Comparison of ENCODE assay signal across 9 cellular contexts in genomic region chr22:29912605-29913398, GRCh38. TPM values are rescaled to one million over a fixed set of nuclear protein-coding genes. Genes with fewer than 3 reads are reported as not detected.
DNase-seq lines count a peak whose midpoint lies in the region; ATAC-seq and TF ChIP-seq lines count a peak whose summit lies in the region.
"Had no signal": no experiment of that assay in that cellular context is flagged by ENCODE, and none has a peak within 500 bp of the region (broad histone marks: within the 10 kb centered on the region; RNA-seq: fewer than 3 reads in every experiment).

No MANE protein-coding gene starts in this region.

- no TSS peak for BruUV-seq in MCF 10A (replicated peaks; lab: Mats Ljungman, UMichigan)

- H3K27me3 ChIP-seq in breast epithelium = no peaks in the 10 kb centered on the region
- H3K27me3 ChIP-seq in aorta (ENCODE audit: control insufficient read depth in 1 of 2, insufficient read depth in 2 of 2, low read length in 1 of 2) = no peaks in the 10 kb centered on the region

- H3K9me3 ChIP-seq in breast epithelium = no peaks in the 10 kb centered on the region
- no peaks in the 10 kb centered on the region for H3K9me3 ChIP-seq in aorta (ENCODE audit: control insufficient read depth, low read length)

- TF ChIP-seq POLR2A in breast epithelium (IDR thresholded peaks at IDR 0.05) = no peak

- peak overlapping the region; percentile 62 to 74 for H3K27ac ChIP-seq in breast epithelium
- H3K27ac ChIP-seq in coronary artery = peak overlapping the region; percentile 50 to 56
- H3K27ac ChIP-seq in aorta (ENCODE audit: low read depth in 1 of 2, low read length in 2 of 2) = no peak overlapping the region

- CTCF ChIA-PET in MCF 10A (lab: Yijun Ruan, JAX) = interaction anchor here (0.7 kb wide), 1 partner anchor 45 kb away, joined by 4 read pairs; no protein-coding TSS in a partner anchor

- 36 to 37% methylated on average over 5 of the region's 5 CpGs for WGBS in aorta, 2 donors

- H3K4me3 Mint-ChIP-seq in MCF 10A (ENCODE audit: unreplicated experiment) = no peak overlapping the region

- H3K36me3 Mint-ChIP-seq in MCF 10A (ENCODE audit: insufficient read depth, unreplicated experiment) = peaks cover 14% of the 10 kb centered on the region

- H3K4me3 ChIP-seq in breast epithelium = no peak overlapping the region
- H3K4me3 ChIP-seq in coronary artery = no peak overlapping the region
- H3K4me3 ChIP-seq in aorta (ENCODE audit: low read length in 2 of 2) = no peak overlapping the region

- peak; percentile 11 for ATAC-seq in aorta (ENCODE audit: low FRiP score)

- H3K27ac Mint-ChIP-seq in MCF 10A (ENCODE audit: low read depth, unreplicated experiment) = no peak overlapping the region

- intact Hi-C loops in breast epithelium (cut with DNase I; ENCODE audit: low total_unique reads) = no loop called here
- intact Hi-C loops in MCF 10A (cut with micrococcal nuclease) = no loop called here
- intact Hi-C loops in aorta (cut with DNase I) = no loop called here

- no peak for TF ChIP-seq CTCF in breast epithelium (IDR thresholded peaks at IDR 0.05)
- TF ChIP-seq CTCF in MCF 10A (IDR thresholded peaks at IDR 0.05; ENCODE audit: unreplicated experiment) = no peak
- TF ChIP-seq CTCF in coronary artery (IDR thresholded peaks at IDR 0.05) = no peak

- H3K36me3 ChIP-seq in breast epithelium = no peaks in the 10 kb centered on the region
- H3K36me3 ChIP-seq in aorta (ENCODE audit: control insufficient read depth in 1 of 2, insufficient read depth in 2 of 2, low read length in 1 of 2) = no peaks in the 10 kb centered on the region

- POLR2A ChIA-PET in MCF 10A (lab: Yijun Ruan, JAX) = interaction anchor here (1.2 to 1.7 kb wide), 3 partner anchors 30 to 146 kb away, joined by 4 to 6 read pairs (median 4); partner anchors contain the start of genes MTMR3 and ZMAT5

- DNase-seq in breast epithelium (ENCODE audit: low spot score in 2 of 2) (no peak), MCF 10A (ENCODE audit: unreplicated experiment) (no peak), coronary artery (ENCODE audit: low spot score) (no peak), left kidney (ENCODE audit: low read depth, low spot score) (peak; percentile 7), aorta (no peak), NCI-H345 (lab: John Stamatoyannopoulos, UW) (no peak), DMS53 treated with DMSO at 0.1 percent for 48 hours (lab: John Stamatoyannopoulos, UW; ENCODE audit: unreplicated experiment) (no peak)
- DNase-seq in stimulated activated naive CD4-positive, alpha-beta T cell (lab: John Stamatoyannopoulos, UW) = no peak
- DNase-seq: activated effector memory CD4-positive, alpha-beta T cell treated with Interleukin-2 at 50 U/mL for 16 hours had no signal

- H3K4me1 ChIP-seq in breast epithelium = peaks cover 9 to 22% of the 10 kb centered on the region in 2 donors
- peaks cover 4 to 12% of the 10 kb centered on the region in 2 donors for H3K4me1 ChIP-seq in aorta (ENCODE audit: control insufficient read depth in 1 of 2, insufficient read depth in 2 of 2, low read length in 2 of 2)

- no peaks in the 10 kb centered on the region for H3K9me3 Mint-ChIP-seq in MCF 10A (ENCODE audit: unreplicated experiment)

- no peaks in the 10 kb centered on the region for H3K27me3 Mint-ChIP-seq in MCF 10A (ENCODE audit: insufficient read depth, unreplicated experiment)

- H3K4me1 Mint-ChIP-seq in MCF 10A (ENCODE audit: insufficient read depth, unreplicated experiment) = peaks cover 44% of the 10 kb centered on the region

RNA-seq across cellular contexts. Expression of gene MTMR3, which starts 29.8 kb away (rescaled TPM):
- total RNA-seq in breast epithelium = 10 to 100 TPM; 57.0 to 90.0 (median 67.2) TPM
- 34.4 and 36.4 TPM in 2 replicates for total RNA-seq in MCF 10A (2022)
- 10 to 100 TPM; 52.7 to 65.3 TPM for total RNA-seq in aorta
- 10 to 100 TPM in 1 of 2 donors, 1 to 10 TPM in 1; 5.3 to 21.6 TPM for polyA plus RNA-seq in aorta

Comparison
In these comparisons a context has a peak if more than half of its experiments do, and no peak if none do; other contexts are left out.
1. H3K27ac ChIP-seq: peak in breast epithelium (2 of 2) and coronary artery (2 of 2); none in aorta (0 of 2).